1 cellular context compared by ENCODE assay signal in the genomic region with DNA sequence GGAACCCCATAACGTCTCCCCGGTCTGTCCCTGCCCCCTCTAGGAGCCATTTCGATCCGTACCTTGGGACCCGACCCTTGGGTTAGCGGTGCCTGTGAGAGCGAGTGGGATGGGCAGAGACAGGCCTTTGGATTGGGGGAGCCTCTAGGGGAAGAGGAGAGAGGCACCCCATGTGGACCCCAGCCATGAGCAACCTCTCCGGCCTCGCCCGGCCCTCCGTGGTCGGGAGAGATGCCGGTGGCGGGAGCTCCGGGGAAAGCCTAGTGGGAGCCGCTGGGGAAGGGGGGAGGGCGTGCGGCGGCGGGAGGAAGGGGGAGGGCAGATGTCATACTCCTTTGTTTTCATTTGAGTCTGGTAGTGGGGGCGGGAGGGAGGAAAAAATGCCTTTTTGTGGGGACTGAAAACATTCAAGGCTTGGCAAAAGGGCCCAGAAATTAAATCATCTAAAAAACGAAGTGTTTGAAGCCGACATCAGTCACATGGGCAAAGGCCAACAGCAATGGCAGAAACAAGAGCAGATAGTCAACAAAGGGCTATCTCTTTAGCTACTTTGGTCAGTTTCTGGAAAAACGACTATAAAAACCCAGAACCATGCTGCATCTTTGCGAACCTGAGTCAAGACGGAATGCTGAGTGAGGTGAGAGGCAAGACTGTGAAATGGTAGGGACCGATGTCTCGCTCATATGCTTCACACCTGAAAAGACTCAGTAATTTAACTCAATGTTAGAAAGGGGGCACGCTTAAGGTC.
A peak's percentile ranks its signal among the peaks of the same experiment; 100 is the strongest.
TF ChIP-seq lines count a peak whose summit lies in the region.

No MANE protein-coding gene starts in this region.

TF ChIP-seq in HEK293, 187 proteins besides CTCF, POLR2A, EP300 and RAD21 (continued from another document and continues in another):
- TF ChIP-seq, protein P1, sequence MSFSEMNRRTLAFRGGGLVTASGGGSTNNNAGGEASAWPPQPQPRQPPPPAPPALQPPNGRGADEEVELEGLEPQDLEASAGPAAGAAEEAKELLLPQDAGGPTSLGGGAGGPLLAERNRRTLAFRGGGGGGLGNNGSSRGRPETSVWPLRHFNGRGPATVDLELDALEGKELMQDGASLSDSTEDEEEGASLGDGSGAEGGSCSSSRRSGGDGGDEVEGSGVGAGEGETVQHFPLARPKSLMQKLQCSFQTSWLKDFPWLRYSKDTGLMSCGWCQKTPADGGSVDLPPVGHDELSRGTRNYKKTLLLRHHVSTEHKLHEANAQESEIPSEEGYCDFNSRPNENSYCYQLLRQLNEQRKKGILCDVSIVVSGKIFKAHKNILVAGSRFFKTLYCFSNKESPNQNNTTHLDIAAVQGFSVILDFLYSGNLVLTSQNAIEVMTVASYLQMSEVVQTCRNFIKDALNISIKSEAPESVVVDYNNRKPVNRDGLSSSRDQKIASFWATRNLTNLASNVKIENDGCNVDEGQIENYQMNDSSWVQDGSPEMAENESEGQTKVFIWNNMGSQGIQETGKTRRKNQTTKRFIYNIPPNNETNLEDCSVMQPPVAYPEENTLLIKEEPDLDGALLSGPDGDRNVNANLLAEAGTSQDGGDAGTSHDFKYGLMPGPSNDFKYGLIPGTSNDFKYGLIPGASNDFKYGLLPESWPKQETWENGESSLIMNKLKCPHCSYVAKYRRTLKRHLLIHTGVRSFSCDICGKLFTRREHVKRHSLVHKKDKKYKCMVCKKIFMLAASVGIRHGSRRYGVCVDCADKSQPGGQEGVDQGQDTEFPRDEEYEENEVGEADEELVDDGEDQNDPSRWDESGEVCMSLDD (tag by site-specific recombination; IDR thresholded peaks at IDR 0.05): peak; percentile 43; the same call in 1 of the 2 replicates
- TF ChIP-seq ZNF214 (tag by site-specific recombination; IDR thresholded peaks at IDR 0.05; ENCODE audit: borderline replicate concordance) (no peak), ZNF510 (tag by site-specific recombination; IDR thresholded peaks at IDR 0.05; ENCODE audit: insufficient replicate concordance) (no peak), KLF7 (tag by site-specific recombination; IDR thresholded peaks at IDR 0.05; ENCODE audit: borderline replicate concordance) (no peak), ZNF302 (tag by site-specific recombination; IDR thresholded peaks at IDR 0.05; ENCODE audit: low read depth) (no peak), HIC1 (tag by site-specific recombination; IDR thresholded peaks at IDR 0.05) (no peak), WT1 (tag by site-specific recombination; IDR thresholded peaks at IDR 0.05) (no peak), YY2 (tag by site-specific recombination; IDR thresholded peaks at IDR 0.05) (no peak), ZNF529 (tag by site-specific recombination; IDR thresholded peaks at IDR 0.05; ENCODE audit: insufficient replicate concordance) (no peak), ZNF10 (tag by site-specific recombination; IDR thresholded peaks at IDR 0.05) (no peak), ZNF707 (tag by site-specific recombination; IDR thresholded peaks at IDR 0.05) (no peak), ZNF549 (tag by site-specific recombination; IDR thresholded peaks at IDR 0.05) (no peak), INSM2 (tag by site-specific recombination; IDR thresholded peaks at IDR 0.05) (no peak), ZFP41 (tag by site-specific recombination; IDR thresholded peaks at IDR 0.05; ENCODE audit: borderline replicate concordance) (no peak), ZNF2 (tag by site-specific recombination; IDR thresholded peaks at IDR 0.05) (0 out of 2 replicates have a peak, but pooled peaks have one; percentile 28), ZNF624 (tag by site-specific recombination; IDR thresholded peaks at IDR 0.05) (no peak), ZBTB1 (tag by site-specific recombination; IDR thresholded peaks at IDR 0.05) (no peak), TRIM28 (IDR thresholded peaks at IDR 0.05; ENCODE audit: borderline replicate concordance, low read length) (no peak), KLF8 (tag by site-specific recombination; IDR thresholded peaks at IDR 0.05) (no peak), GLIS2 (tag by site-specific recombination; IDR thresholded peaks at IDR 0.05) (peak; percentile 65), ZFP3 (tag by site-specific recombination; IDR thresholded peaks at IDR 0.05; ENCODE audit: low read depth) (no peak), ZNF530 (tag by site-specific recombination; IDR thresholded peaks at IDR 0.05; ENCODE audit: low read depth) (no peak), ZIC2 (tag by site-specific recombination; IDR thresholded peaks at IDR 0.05) (no peak), ZNF202 (tag by site-specific recombination; IDR thresholded peaks at IDR 0.05; ENCODE audit: borderline replicate concordance) (0 out of 2 replicates have a peak, but pooled peaks have one; percentile 3), ZNF660 (tag by site-specific recombination; IDR thresholded peaks at IDR 0.05) (no peak), PRDM2 (tag by site-specific recombination; IDR thresholded peaks at IDR 0.05; ENCODE audit: borderline replicate concordance) (no peak), YY1 (tag by site-specific recombination; IDR thresholded peaks at IDR 0.05) (no peak), ZNF521 (tag by site-specific recombination; IDR thresholded peaks at IDR 0.05) (no peak), ZNF473 (tag by site-specific recombination; IDR thresholded peaks at IDR 0.05) (no peak), ZNF16 (tag by site-specific recombination; IDR thresholded peaks at IDR 0.05; ENCODE audit: low read depth) (no peak), ZNF138 (tag by site-specific recombination; IDR thresholded peaks at IDR 0.05; ENCODE audit: borderline replicate concordance) (no peak), GFI1B (tag by site-specific recombination; IDR thresholded peaks at IDR 0.05) (no peak), ZNF148 (tag by site-specific recombination; IDR thresholded peaks at IDR 0.05; ENCODE audit: borderline replicate concordance) (no peak), ZNF830 (tag by site-specific recombination; IDR thresholded peaks at IDR 0.05; ENCODE audit: low read depth) (no peak)
- TF ChIP-seq, protein P2, sequence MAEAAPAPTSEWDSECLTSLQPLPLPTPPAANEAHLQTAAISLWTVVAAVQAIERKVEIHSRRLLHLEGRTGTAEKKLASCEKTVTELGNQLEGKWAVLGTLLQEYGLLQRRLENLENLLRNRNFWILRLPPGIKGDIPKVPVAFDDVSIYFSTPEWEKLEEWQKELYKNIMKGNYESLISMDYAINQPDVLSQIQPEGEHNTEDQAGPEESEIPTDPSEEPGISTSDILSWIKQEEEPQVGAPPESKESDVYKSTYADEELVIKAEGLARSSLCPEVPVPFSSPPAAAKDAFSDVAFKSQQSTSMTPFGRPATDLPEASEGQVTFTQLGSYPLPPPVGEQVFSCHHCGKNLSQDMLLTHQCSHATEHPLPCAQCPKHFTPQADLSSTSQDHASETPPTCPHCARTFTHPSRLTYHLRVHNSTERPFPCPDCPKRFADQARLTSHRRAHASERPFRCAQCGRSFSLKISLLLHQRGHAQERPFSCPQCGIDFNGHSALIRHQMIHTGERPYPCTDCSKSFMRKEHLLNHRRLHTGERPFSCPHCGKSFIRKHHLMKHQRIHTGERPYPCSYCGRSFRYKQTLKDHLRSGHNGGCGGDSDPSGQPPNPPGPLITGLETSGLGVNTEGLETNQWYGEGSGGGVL (tag by site-specific recombination; IDR thresholded peaks at IDR 0.05): peak; percentile 88
- TF ChIP-seq, protein P3, sequence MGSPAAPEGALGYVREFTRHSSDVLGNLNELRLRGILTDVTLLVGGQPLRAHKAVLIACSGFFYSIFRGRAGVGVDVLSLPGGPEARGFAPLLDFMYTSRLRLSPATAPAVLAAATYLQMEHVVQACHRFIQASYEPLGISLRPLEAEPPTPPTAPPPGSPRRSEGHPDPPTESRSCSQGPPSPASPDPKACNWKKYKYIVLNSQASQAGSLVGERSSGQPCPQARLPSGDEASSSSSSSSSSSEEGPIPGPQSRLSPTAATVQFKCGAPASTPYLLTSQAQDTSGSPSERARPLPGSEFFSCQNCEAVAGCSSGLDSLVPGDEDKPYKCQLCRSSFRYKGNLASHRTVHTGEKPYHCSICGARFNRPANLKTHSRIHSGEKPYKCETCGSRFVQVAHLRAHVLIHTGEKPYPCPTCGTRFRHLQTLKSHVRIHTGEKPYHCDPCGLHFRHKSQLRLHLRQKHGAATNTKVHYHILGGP (tag by site-specific recombination; IDR thresholded peaks at IDR 0.05): no peak
- TF ChIP-seq, protein P4, sequence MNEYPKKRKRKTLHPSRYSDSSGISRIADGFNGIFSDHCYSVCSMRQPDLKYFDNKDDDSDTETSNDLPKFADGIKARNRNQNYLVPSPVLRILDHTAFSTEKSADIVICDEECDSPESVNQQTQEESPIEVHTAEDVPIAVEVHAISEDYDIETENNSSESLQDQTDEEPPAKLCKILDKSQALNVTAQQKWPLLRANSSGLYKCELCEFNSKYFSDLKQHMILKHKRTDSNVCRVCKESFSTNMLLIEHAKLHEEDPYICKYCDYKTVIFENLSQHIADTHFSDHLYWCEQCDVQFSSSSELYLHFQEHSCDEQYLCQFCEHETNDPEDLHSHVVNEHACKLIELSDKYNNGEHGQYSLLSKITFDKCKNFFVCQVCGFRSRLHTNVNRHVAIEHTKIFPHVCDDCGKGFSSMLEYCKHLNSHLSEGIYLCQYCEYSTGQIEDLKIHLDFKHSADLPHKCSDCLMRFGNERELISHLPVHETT (tag by site-specific recombination; IDR thresholded peaks at IDR 0.05): no peak
